1 cellular context compared by ENCODE assay signal in the genomic region with DNA sequence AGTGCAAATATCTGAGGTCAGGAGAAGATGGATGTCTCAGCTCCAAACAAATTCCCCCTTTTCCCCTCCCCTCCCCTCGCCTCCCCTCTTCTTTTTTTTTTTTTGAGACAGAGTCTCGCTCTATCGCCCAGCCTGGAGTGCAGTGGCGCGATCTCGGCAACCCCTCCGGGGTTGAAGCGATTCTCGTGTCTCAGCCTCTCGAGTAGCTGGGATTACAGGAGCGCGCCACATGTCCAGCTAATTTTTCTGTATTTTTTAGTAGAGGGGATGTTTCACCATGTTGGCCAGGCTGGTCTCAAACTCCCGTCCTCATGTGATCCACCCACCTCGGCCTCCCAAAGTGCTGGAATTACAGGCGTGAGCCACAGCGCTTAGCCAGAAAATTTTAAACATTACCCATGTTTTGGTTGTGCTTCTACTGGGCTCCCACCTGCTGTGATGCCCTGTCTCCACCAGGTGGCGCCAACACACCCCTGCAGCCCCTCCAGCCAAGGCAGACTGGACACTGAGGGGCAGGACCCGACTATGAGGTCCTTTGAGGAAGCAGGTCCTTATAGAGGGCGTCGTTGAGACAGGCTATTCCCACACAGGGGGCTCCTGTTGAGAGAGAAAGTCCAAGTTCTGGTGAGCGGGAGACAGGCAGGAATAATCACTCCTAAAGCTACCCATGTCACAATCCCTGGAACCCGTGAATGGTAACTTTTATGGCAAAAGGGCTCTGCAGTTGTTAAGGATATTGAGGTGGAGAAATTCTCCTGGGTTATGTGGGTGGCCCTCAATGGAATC.
TF ChIP-seq lines count a peak whose summit lies in the region.

No MANE protein-coding gene starts in this region.

TF ChIP-seq in HepG2, 621 proteins besides CTCF, POLR2A, EP300 and RAD21 (continued from another document and continues in another):
- TF ChIP-seq HES4 (CRISPR knock-in tag; IDR thresholded peaks at IDR 0.05; ENCODE audit: borderline replicate concordance) (no peak), ZNF776 (CRISPR knock-in tag; IDR thresholded peaks at IDR 0.05) (no peak), WIZ (CRISPR knock-in tag; IDR thresholded peaks at IDR 0.05) (no peak), ZNF207 (IDR thresholded peaks at IDR 0.05; ENCODE audit: borderline replicate concordance) (no peak), SAP130 (CRISPR knock-in tag; IDR thresholded peaks at IDR 0.05; ENCODE audit: low read depth) (0 out of 2 replicates have a peak, but pooled peaks have one; percentile 14), SMAD3 (CRISPR knock-in tag; IDR thresholded peaks at IDR 0.05) (no peak), KDM3A (CRISPR knock-in tag; IDR thresholded peaks at IDR 0.05; ENCODE audit: low read depth) (no peak), ZZZ3 (CRISPR knock-in tag; IDR thresholded peaks at IDR 0.05; ENCODE audit: borderline replicate concordance) (no peak), ZNF83 (CRISPR knock-in tag; IDR thresholded peaks at IDR 0.05; ENCODE audit: borderline replicate concordance) (no peak), FOXJ3 (CRISPR knock-in tag; IDR thresholded peaks at IDR 0.05; ENCODE audit: borderline replicate concordance) (no peak), TBX2 (CRISPR knock-in tag; IDR thresholded peaks at IDR 0.05; ENCODE audit: borderline replicate concordance) (0 out of 2 replicates have a peak, but pooled peaks have one; percentile 32), ZNF510 (CRISPR knock-in tag; IDR thresholded peaks at IDR 0.05; ENCODE audit: low read depth) (no peak), XRCC5 (optimal IDR thresholded peaks at IDR 0.05; ENCODE audit: low read length) (peak; percentile 55), MED1 (CRISPR knock-in tag; IDR thresholded peaks at IDR 0.05) (no peak), HOXA5 (CRISPR knock-in tag; IDR thresholded peaks at IDR 0.05) (0 out of 2 replicates have a peak, but pooled peaks have one; percentile 28), CREB1 (IDR thresholded peaks at IDR 0.05) (no peak), CREB1 (CRISPR knock-in tag; IDR thresholded peaks at IDR 0.05) (no peak), ZNF569 (CRISPR knock-in tag; IDR thresholded peaks at IDR 0.05; ENCODE audit: borderline replicate concordance) (no peak), KDM1A (CRISPR knock-in tag; IDR thresholded peaks at IDR 0.05) (no peak), ZNF670 (CRISPR knock-in tag; IDR thresholded peaks at IDR 0.05; ENCODE audit: borderline replicate concordance) (no peak), KLF13 (CRISPR knock-in tag; IDR thresholded peaks at IDR 0.05) (no peak), ZNF337 (CRISPR knock-in tag; IDR thresholded peaks at IDR 0.05; ENCODE audit: borderline replicate concordance, low read depth) (no peak), MIER3 (CRISPR knock-in tag; IDR thresholded peaks at IDR 0.05; ENCODE audit: borderline replicate concordance) (peak; percentile 52; the same call in 1 of the 2 replicates), SALL1 (CRISPR knock-in tag; IDR thresholded peaks at IDR 0.05) (peak; percentile 37; the same call in 1 of the 2 replicates)
- TF ChIP-seq, protein P1, sequence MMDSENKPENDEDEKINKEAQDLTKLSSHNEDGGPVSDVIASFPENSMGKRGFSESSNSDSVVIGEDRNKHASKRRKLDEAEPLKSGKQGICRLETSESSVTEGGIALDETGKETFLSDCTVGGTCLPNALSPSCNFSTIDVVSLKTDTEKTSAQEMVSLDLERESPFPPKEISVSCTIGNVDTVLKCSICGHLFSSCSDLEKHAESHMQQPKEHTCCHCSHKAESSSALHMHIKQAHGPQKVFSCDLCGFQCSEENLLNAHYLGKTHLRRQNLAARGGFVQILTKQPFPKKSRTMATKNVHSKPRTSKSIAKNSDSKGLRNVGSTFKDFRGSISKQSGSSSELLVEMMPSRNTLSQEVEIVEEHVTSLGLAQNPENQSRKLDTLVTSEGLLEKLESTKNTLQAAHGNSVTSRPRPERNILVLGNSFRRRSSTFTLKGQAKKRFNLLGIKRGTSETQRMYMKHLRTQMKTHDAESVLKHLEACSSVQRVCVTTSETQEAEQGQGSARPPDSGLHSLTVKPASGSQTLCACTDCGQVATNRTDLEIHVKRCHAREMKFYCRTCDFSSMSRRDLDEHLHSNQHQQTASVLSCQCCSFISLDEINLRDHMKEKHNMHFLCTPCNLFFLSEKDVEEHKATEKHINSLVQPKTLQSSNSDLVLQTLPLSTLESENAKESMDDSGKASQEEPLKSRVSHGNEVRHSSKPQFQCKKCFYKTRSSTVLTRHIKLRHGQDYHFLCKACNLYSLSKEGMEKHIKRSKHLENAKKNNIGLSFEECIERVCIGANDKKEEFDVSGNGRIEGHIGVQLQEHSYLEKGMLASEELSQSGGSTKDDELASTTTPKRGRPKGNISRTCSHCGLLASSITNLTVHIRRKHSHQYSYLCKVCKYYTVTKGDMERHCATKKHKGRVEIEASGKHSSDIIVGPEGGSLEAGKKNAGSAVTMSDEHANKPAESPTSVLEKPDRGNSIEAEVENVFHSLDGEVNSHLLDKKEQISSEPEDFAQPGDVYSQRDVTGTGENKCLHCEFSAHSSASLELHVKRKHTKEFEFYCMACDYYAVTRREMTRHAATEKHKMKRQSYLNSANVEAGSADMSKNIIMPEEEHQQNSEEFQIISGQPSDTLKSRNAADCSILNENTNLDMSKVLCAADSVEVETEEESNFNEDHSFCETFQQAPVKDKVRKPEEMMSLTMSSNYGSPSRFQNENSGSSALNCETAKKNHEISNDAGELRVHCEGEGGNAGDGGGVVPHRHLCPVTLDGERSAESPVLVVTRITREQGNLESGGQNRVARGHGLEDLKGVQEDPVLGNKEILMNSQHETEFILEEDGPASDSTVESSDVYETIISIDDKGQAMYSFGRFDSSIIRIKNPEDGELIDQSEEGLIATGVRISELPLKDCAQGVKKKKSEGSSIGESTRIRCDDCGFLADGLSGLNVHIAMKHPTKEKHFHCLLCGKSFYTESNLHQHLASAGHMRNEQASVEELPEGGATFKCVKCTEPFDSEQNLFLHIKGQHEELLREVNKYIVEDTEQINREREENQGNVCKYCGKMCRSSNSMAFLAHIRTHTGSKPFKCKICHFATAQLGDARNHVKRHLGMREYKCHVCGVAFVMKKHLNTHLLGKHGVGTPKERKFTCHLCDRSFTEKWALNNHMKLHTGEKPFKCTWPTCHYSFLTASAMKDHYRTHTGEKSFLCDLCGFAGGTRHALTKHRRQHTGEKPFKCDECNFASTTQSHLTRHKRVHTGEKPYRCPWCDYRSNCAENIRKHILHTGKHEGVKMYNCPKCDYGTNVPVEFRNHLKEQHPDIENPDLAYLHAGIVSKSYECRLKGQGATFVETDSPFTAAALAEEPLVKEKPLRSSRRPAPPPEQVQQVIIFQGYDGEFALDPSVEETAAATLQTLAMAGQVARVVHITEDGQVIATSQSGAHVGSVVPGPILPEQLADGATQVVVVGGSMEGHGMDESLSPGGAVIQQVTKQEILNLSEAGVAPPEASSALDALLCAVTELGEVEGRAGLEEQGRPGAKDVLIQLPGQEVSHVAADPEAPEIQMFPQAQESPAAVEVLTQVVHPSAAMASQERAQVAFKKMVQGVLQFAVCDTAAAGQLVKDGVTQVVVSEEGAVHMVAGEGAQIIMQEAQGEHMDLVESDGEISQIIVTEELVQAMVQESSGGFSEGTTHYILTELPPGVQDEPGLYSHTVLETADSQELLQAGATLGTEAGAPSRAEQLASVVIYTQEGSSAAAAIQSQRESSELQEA (CRISPR knock-in tag; IDR thresholded peaks at IDR 0.05; ENCODE audit: not compliant biosample characterization), result no peak
- TF ChIP-seq, protein P2, sequence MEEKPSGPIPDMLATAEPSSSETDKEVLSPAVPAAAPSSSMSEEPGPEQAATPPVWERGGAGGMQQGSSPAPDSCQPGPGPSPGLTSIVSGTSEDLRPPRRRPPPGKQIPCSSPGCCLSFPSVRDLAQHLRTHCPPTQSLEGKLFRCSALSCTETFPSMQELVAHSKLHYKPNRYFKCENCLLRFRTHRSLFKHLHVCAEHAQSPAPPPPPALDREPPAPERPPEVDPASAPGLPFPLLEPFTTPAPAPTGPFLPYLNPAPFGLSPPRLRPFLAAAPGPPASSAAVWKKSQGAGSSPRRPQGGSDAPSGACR (CRISPR knock-in tag; IDR thresholded peaks at IDR 0.05), result no peak
- TF ChIP-seq, protein P3, sequence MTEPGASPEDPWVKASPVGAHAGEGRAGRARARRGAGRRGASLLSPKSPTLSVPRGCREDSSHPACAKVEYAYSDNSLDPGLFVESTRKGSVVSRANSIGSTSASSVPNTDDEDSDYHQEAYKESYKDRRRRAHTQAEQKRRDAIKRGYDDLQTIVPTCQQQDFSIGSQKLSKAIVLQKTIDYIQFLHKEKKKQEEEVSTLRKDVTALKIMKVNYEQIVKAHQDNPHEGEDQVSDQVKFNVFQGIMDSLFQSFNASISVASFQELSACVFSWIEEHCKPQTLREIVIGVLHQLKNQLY (CRISPR knock-in tag; IDR thresholded peaks at IDR 0.05), result no peak
- TF ChIP-seq, protein P4, sequence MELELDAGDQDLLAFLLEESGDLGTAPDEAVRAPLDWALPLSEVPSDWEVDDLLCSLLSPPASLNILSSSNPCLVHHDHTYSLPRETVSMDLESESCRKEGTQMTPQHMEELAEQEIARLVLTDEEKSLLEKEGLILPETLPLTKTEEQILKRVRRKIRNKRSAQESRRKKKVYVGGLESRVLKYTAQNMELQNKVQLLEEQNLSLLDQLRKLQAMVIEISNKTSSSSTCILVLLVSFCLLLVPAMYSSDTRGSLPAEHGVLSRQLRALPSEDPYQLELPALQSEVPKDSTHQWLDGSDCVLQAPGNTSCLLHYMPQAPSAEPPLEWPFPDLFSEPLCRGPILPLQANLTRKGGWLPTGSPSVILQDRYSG (CRISPR knock-in tag; IDR thresholded peaks at IDR 0.05), result no peak
- TF ChIP-seq, protein P5, sequence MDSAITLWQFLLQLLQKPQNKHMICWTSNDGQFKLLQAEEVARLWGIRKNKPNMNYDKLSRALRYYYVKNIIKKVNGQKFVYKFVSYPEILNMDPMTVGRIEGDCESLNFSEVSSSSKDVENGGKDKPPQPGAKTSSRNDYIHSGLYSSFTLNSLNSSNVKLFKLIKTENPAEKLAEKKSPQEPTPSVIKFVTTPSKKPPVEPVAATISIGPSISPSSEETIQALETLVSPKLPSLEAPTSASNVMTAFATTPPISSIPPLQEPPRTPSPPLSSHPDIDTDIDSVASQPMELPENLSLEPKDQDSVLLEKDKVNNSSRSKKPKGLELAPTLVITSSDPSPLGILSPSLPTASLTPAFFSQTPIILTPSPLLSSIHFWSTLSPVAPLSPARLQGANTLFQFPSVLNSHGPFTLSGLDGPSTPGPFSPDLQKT (CRISPR knock-in tag; IDR thresholded peaks at IDR 0.05; ENCODE audit: borderline replicate concordance), result no peak
- TF ChIP-seq, protein P6, sequence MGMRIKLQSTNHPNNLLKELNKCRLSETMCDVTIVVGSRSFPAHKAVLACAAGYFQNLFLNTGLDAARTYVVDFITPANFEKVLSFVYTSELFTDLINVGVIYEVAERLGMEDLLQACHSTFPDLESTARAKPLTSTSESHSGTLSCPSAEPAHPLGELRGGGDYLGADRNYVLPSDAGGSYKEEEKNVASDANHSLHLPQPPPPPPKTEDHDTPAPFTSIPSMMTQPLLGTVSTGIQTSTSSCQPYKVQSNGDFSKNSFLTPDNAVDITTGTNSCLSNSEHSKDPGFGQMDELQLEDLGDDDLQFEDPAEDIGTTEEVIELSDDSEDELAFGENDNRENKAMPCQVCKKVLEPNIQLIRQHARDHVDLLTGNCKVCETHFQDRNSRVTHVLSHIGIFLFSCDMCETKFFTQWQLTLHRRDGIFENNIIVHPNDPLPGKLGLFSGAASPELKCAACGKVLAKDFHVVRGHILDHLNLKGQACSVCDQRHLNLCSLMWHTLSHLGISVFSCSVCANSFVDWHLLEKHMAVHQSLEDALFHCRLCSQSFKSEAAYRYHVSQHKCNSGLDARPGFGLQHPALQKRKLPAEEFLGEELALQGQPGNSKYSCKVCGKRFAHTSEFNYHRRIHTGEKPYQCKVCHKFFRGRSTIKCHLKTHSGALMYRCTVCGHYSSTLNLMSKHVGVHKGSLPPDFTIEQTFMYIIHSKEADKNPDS (CRISPR knock-in tag; IDR thresholded peaks at IDR 0.05), result no peak
- TF ChIP-seq, protein P7, sequence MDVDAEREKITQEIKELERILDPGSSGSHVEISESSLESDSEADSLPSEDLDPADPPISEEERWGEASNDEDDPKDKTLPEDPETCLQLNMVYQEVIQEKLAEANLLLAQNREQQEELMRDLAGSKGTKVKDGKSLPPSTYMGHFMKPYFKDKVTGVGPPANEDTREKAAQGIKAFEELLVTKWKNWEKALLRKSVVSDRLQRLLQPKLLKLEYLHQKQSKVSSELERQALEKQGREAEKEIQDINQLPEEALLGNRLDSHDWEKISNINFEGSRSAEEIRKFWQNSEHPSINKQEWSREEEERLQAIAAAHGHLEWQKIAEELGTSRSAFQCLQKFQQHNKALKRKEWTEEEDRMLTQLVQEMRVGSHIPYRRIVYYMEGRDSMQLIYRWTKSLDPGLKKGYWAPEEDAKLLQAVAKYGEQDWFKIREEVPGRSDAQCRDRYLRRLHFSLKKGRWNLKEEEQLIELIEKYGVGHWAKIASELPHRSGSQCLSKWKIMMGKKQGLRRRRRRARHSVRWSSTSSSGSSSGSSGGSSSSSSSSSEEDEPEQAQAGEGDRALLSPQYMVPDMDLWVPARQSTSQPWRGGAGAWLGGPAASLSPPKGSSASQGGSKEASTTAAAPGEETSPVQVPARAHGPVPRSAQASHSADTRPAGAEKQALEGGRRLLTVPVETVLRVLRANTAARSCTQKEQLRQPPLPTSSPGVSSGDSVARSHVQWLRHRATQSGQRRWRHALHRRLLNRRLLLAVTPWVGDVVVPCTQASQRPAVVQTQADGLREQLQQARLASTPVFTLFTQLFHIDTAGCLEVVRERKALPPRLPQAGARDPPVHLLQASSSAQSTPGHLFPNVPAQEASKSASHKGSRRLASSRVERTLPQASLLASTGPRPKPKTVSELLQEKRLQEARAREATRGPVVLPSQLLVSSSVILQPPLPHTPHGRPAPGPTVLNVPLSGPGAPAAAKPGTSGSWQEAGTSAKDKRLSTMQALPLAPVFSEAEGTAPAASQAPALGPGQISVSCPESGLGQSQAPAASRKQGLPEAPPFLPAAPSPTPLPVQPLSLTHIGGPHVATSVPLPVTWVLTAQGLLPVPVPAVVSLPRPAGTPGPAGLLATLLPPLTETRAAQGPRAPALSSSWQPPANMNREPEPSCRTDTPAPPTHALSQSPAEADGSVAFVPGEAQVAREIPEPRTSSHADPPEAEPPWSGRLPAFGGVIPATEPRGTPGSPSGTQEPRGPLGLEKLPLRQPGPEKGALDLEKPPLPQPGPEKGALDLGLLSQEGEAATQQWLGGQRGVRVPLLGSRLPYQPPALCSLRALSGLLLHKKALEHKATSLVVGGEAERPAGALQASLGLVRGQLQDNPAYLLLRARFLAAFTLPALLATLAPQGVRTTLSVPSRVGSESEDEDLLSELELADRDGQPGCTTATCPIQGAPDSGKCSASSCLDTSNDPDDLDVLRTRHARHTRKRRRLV (CRISPR knock-in tag; IDR thresholded peaks at IDR 0.05), result no peak
- TF ChIP-seq, protein P8, sequence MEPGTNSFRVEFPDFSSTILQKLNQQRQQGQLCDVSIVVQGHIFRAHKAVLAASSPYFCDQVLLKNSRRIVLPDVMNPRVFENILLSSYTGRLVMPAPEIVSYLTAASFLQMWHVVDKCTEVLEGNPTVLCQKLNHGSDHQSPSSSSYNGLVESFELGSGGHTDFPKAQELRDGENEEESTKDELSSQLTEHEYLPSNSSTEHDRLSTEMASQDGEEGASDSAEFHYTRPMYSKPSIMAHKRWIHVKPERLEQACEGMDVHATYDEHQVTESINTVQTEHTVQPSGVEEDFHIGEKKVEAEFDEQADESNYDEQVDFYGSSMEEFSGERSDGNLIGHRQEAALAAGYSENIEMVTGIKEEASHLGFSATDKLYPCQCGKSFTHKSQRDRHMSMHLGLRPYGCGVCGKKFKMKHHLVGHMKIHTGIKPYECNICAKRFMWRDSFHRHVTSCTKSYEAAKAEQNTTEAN (CRISPR knock-in tag; conservative IDR thresholded peaks at IDR 0.05), result no peak
